In the genomic region with DNA sequence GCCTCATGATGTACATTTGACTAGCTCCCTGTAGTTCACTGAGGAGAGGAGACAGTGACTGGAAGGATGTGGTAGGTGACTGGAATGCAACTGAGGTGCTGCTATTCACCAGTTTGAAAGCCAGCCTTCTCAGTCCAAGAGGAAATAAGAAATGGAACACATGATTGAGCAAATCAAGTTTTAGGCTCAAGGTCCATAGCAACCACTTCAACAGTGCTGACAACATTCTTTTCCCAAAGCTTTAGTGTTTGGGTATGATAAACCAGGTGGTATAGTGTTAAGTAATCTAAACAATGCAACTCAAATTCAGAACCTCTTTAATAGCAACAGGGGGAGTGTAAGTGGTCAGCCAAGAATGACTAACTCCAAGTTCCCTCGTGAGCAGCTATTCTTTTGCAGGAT, we compare ENCODE assay signal across 13 cellular contexts. TPM values are rescaled to one million over a fixed set of nuclear protein-coding genes. Genes with fewer than 3 reads are reported as not detected.
DNase-seq lines count a peak whose midpoint lies in the region; ATAC-seq and TF ChIP-seq lines count a peak whose summit lies in the region.
"Had no signal": no experiment of that assay in that cellular context is flagged by ENCODE, and none has a peak within 500 bp of the region (broad histone marks: within the 10 kb centered on the region; RNA-seq: fewer than 3 reads in every experiment).

No MANE protein-coding gene starts in this region.

- peaks cover 12% of the 10 kb centered on the region for H3K4me1 Mint-ChIP-seq in activated CD8-positive, alpha-beta memory T cell treated with anti-CD3 and anti-CD28 coated beads, Interleukin-2, amount 10 ng/mL, durations not matched to agents 7 days and 5 days

- no peak overlapping the region for H3K4me3 Mint-ChIP-seq in activated CD8-positive, alpha-beta memory T cell treated with anti-CD3 and anti-CD28 coated beads, Interleukin-2, amount 10 ng/mL, durations not matched to agents 7 days and 5 days
- H3K4me3 Mint-ChIP-seq: T-helper 1 cell treated with Interleukin-12 subunit alpha and Interleukin-12 subunit beta and Interleukin-4 antibody, amounts not matched to agents 30 μg/mL and 1 μg/mL, for 36 hours had no signal

- H3K4me1 ChIP-seq in transverse colon, result peaks cover 14 to 19% (median 17%) of the 10 kb centered on the region in 4 donors

- DNase-seq in NOMO-1 treated with DMSO at 0.1 percent for 48 hours (lab: John Stamatoyannopoulos, UW; ENCODE audit: unreplicated experiment), result peak; percentile 16
- no peak for DNase-seq in NOMO-1 treated with dmso at 0.1 percent for 144 hours (lab: John Stamatoyannopoulos, UW; ENCODE audit: unreplicated experiment)
- no peak for DNase-seq in caudate nucleus (lab: John Stamatoyannopoulos, UW)
- DNase-seq in left colon, result no peak
- no peak for DNase-seq in transverse colon
- DNase-seq in activated CD8-positive, alpha-beta memory T cell treated with anti-CD3 and anti-CD28 coated beads, Interleukin-2, amount 10 ng/mL, durations not matched to agents 7 days and 5 days, result no peak
- DNase-seq: activated naive CD4-positive, alpha-beta T cell; NCI-H1436 treated with DMSO at 0.1 percent for 48 hours; stimulated activated CD4-positive, alpha-beta T cell treated with anti-CD3 and anti-CD28 coated beads, Interleukin-2, amount 100 ng/mL, for 24 hours had no signal

- CTCF ChIA-PET in activated CD8-positive, alpha-beta memory T cell treated with anti-CD3 and anti-CD28 coated beads, Interleukin-2, amount 10 ng/mL, durations not matched to agents 7 days and 5 days (lab: Charles Lee), result no interaction called here

- in situ Hi-C loops in transverse colon (cut with MboI; ENCODE audit: low pct_ligation_motif_present in 1 of 4, low pct_unique_long_range_greater_than_20kb in 1 of 4, low sequenced_read_pairs in 3 of 4), result no loop called here

- TF ChIP-seq POLR2A in transverse colon (IDR thresholded peaks at IDR 0.05), result no peak
- no peak for TF ChIP-seq POLR2A in GM18505 (IDR thresholded peaks at IDR 0.05; ENCODE audit: borderline replicate concordance, extremely low read depth, insufficient read depth, insufficient read length)

- no peaks in the 10 kb centered on the region for H3K9me3 ChIP-seq in transverse colon

- H3K27me3 ChIP-seq in transverse colon, result no peaks in the 10 kb centered on the region

- no peaks in the 10 kb centered on the region for H3K9me3 Mint-ChIP-seq in activated CD8-positive, alpha-beta memory T cell treated with anti-CD3 and anti-CD28 coated beads, Interleukin-2, amount 10 ng/mL, durations not matched to agents 7 days and 5 days (ENCODE audit: low read depth)
- H3K9me3 Mint-ChIP-seq: T-helper 1 cell treated with Interleukin-12 subunit alpha and Interleukin-12 subunit beta and Interleukin-4 antibody, amounts not matched to agents 30 μg/mL and 1 μg/mL, for 36 hours had no signal

- H3K27ac ChIP-seq in caudate nucleus (ENCODE audit: low read depth, low read length) (peak overlapping the region; percentile 49), transverse colon (peak overlapping the region in 3 of 4 donors; percentile 1 to 52 (median 20))
- H3K27ac ChIP-seq: 22Rv1 had no signal

- TF ChIP-seq EP300 in transverse colon (IDR thresholded peaks at IDR 0.05; ENCODE audit: low read depth), result no peak

- ATAC-seq in left colon (peak; percentile 73), HG03521 (IDR thresholded peaks at IDR 0.05; ENCODE audit: unreplicated experiment) (no peak), GM18505 (IDR thresholded peaks at IDR 0.05; ENCODE audit: unreplicated experiment) (no peak)
- ATAC-seq in activated CD8-positive, alpha-beta memory T cell treated with anti-CD3 and anti-CD28 coated beads, Interleukin-2, amount 10 ng/mL, durations not matched to agents 7 days and 5 days, result no peak

- intact Hi-C loops in left colon (cut with DNase I, micrococcal nuclease), result no loop called here
- intact Hi-C loops in transverse colon (cut with DNase I; ENCODE audit: low total_unique reads), result no loop called here

- no peak overlapping the region for H3K27ac Mint-ChIP-seq in activated CD8-positive, alpha-beta memory T cell treated with anti-CD3 and anti-CD28 coated beads, Interleukin-2, amount 10 ng/mL, durations not matched to agents 7 days and 5 days
- H3K27ac Mint-ChIP-seq: T-helper 1 cell treated with Interleukin-12 subunit alpha and Interleukin-12 subunit beta and Interleukin-4 antibody, amounts not matched to agents 30 μg/mL and 1 μg/mL, for 36 hours had no signal

- H3K36me3 Mint-ChIP-seq in activated CD8-positive, alpha-beta memory T cell treated with anti-CD3 and anti-CD28 coated beads, Interleukin-2, amount 10 ng/mL, durations not matched to agents 7 days and 5 days, result peaks cover 2% of the 10 kb centered on the region

- no peak overlapping the region for H3K4me3 ChIP-seq in transverse colon

- TF ChIP-seq CTCF in transverse colon (IDR thresholded peaks at IDR 0.05), result no peak

- H3K36me3 ChIP-seq in transverse colon, result no peaks in the 10 kb centered on the region

- 10 to 12% methylated on average over 1 of the region's 1 CpG for WGBS in transverse colon (ENCODE audit: low coverage in 1 of 2), 2 donors

- H3K27me3 Mint-ChIP-seq in activated CD8-positive, alpha-beta memory T cell treated with anti-CD3 and anti-CD28 coated beads, Interleukin-2, amount 10 ng/mL, durations not matched to agents 7 days and 5 days, result no peaks in the 10 kb centered on the region

RNA-seq across cellular contexts. Expression of a gene that starts 9.2 kb away (rescaled TPM):
- total RNA-seq in left colon, result 10 to 100 TPM; 31.7 to 35.3 TPM
- 10 to 100 TPM; 22.7 to 34.8 (median 26.4) TPM for total RNA-seq in transverse colon
- 10 to 100 TPM; 11.4 to 13.3 TPM for total RNA-seq in activated CD8-positive, alpha-beta memory T cell treated with anti-CD3 and anti-CD28 coated beads, Interleukin-2, amount 10 ng/mL, durations not matched to agents 7 days and 5 days

RNA-seq across cellular contexts. Expression of a gene that starts 32.3 kb away (rescaled TPM):
- total RNA-seq in left colon, result 10 to 100 TPM; 45.5 to 57.0 TPM
- total RNA-seq in transverse colon, result 100 to 1,000 TPM in 2 of 4 donors, 10 to 100 TPM in 2; 96.9 to 263 (median 134) TPM
- total RNA-seq in activated CD8-positive, alpha-beta memory T cell treated with anti-CD3 and anti-CD28 coated beads, Interleukin-2, amount 10 ng/mL, durations not matched to agents 7 days and 5 days, result 1 to 10 TPM in 1 of 2 experiments, under 1 TPM in 1; 0.37 to 1.5 TPM

RNA-seq across cellular contexts. Expression of a gene that starts 58.3 kb away (rescaled TPM):
- total RNA-seq in left colon, result under 1 TPM in 1 of 2 donors, not detected in 1; 0.47 TPM
- total RNA-seq in transverse colon, result 1 to 10 TPM in 2 of 4 donors, under 1 TPM in 2; 0.40 to 1.5 (median 0.90) TPM
- total RNA-seq in activated CD8-positive, alpha-beta memory T cell treated with anti-CD3 and anti-CD28 coated beads, Interleukin-2, amount 10 ng/mL, durations not matched to agents 7 days and 5 days, result not detected

Comparison
In these comparisons a context has a peak if more than half of its experiments do, and no peak if none do; other contexts are left out.
1. RNA of a gene that starts 32.3 kb away (total RNA-seq): 96.9 to 263 TPM in transverse colon and 45.5 to 57.0 TPM in left colon; 0.37 to 1.5 TPM in activated CD8-positive, alpha-beta memory T cell treated with anti-CD3 and anti-CD28 coated beads, Interleukin-2, amount 10 ng/mL, durations not matched to agents 7 days and 5 days; every median in the first group is over 10 times any median in the second.